ENCODE assay signal across 10 cellular contexts in the genomic region with DNA sequence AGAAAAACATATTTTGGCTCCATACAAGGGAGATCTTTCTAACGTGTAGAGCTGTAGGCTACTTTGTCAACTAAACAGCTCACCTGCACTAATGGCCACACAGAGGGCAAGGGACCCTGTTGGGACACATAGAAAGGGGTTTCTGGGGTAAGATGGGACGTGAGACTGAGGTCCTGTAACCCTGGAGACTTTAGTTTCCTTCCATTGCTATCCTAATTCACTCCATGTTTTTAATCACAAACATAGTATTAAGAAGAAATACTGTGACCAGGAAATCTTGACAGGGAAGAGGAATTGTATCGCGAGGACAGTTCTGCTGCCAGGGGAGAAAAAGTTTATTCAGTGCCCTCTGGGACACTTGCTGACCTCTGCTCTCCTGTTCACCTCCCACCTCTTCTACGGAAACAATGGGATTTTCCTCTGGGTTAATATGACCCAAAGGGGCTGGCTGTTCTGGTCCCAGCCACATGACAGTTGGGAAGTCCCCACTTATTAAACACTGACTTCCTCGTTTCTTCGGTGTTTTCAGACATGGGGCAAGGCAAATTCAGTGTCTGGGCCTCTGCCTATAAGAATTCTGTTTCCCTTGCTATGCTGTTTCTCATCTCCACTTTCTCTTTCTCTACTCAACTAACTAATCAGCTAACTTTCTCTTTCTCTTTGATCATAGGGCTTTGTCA.
DNase-seq lines count a peak whose midpoint lies in the region; ATAC-seq and TF ChIP-seq lines count a peak whose summit lies in the region.
"Had no signal": no experiment of that assay in that cellular context is flagged by ENCODE, and none has a peak within 500 bp of the region (broad histone marks: within the 10 kb centered on the region; RNA-seq: fewer than 3 reads in every experiment).

No MANE protein-coding gene starts in this region.

- H3K27ac Mint-ChIP-seq in activated CD4-positive, alpha-beta T cell treated with anti-CD3 and anti-CD28 coated beads for 36 hours, result no peak overlapping the region
- no peak overlapping the region for H3K27ac Mint-ChIP-seq in naive thymus-derived CD8-positive, alpha-beta T cell

- H3K4me3 Mint-ChIP-seq in activated CD4-positive, alpha-beta T cell treated with anti-CD3 and anti-CD28 coated beads for 36 hours, result no peak overlapping the region
- H3K4me3 Mint-ChIP-seq in naive thymus-derived CD8-positive, alpha-beta T cell, result no peak overlapping the region

- peak; percentile 98 for ATAC-seq in GM19351 (IDR thresholded peaks at IDR 0.05; ENCODE audit: unreplicated experiment)
- peak; percentile 97 for ATAC-seq in HG02840 (IDR thresholded peaks at IDR 0.05; ENCODE audit: low FRiP score, unreplicated experiment)
- ATAC-seq in HG03565 (IDR thresholded peaks at IDR 0.05; ENCODE audit: unreplicated experiment), result peak; percentile 97
- no peak for ATAC-seq in activated CD4-positive, alpha-beta T cell treated with anti-CD3 and anti-CD28 coated beads for 36 hours
- no peak for ATAC-seq in naive thymus-derived CD8-positive, alpha-beta T cell

- POLR2A ChIA-PET in GM10248 (lab: Yijun Ruan, JAX), result no interaction called here
- POLR2A ChIA-PET in activated CD4-positive, alpha-beta T cell treated with anti-CD3 and anti-CD28 coated beads for 36 hours (lab: Charles Lee), result no interaction called here
- POLR2A ChIA-PET in naive thymus-derived CD8-positive, alpha-beta T cell (lab: Charles Lee), result no interaction called here

- no peaks in the 10 kb centered on the region for H3K4me1 Mint-ChIP-seq in activated CD4-positive, alpha-beta T cell treated with anti-CD3 and anti-CD28 coated beads for 36 hours
- no peaks in the 10 kb centered on the region for H3K4me1 Mint-ChIP-seq in naive thymus-derived CD8-positive, alpha-beta T cell

- H3K9me3 Mint-ChIP-seq in activated CD4-positive, alpha-beta T cell treated with anti-CD3 and anti-CD28 coated beads for 36 hours (ENCODE audit: low read depth), result no peaks in the 10 kb centered on the region
- peaks cover 0 to 8% (median 0%) of the 10 kb centered on the region in 9 donors for H3K9me3 Mint-ChIP-seq in naive thymus-derived CD8-positive, alpha-beta T cell

- no peak for TF ChIP-seq CTCF in GM10248 (IDR thresholded peaks at IDR 0.05; ENCODE audit: control extremely low read depth, extremely low read depth, low read depth, missing control alignments)

- no peaks in the 10 kb centered on the region for H3K36me3 Mint-ChIP-seq in activated CD4-positive, alpha-beta T cell treated with anti-CD3 and anti-CD28 coated beads for 36 hours (ENCODE audit: low read depth)
- H3K36me3 Mint-ChIP-seq in naive thymus-derived CD8-positive, alpha-beta T cell, result no peaks in the 10 kb centered on the region

- H3K27me3 Mint-ChIP-seq in activated CD4-positive, alpha-beta T cell treated with anti-CD3 and anti-CD28 coated beads for 36 hours, result peaks cover 13% of the 10 kb centered on the region
- H3K27me3 Mint-ChIP-seq in naive thymus-derived CD8-positive, alpha-beta T cell, result peaks cover 0 to 50% (median 11%) of the 10 kb centered on the region in 5 donors

- peak; percentile 77 for DNase-seq in GM10248 (ENCODE audit: extremely low spot score)
- DNase-seq in LoVo (ENCODE audit: low spot score), result no peak
- no peak for DNase-seq in NCI-H526 (lab: John Stamatoyannopoulos, UW)
- DNase-seq in activated CD4-positive, alpha-beta T cell treated with anti-CD3 and anti-CD28 coated beads for 36 hours, result no peak
- no peak for DNase-seq in naive thymus-derived CD8-positive, alpha-beta T cell
- DNase-seq: ACHN, sigmoid colon had no signal

- intact Hi-C loops in activated CD4-positive, alpha-beta T cell treated with anti-CD3 and anti-CD28 coated beads for 36 hours (cut with DNase I, micrococcal nuclease), result no loop called here

- CTCF ChIA-PET in GM10248 (lab: Yijun Ruan, JAX), result interaction anchor here (1.1 to 2.7 kb wide), 5 partner anchors 10 to 105 kb away, joined by 3 to 11 read pairs (median 6); no protein-coding TSS in a partner anchor
- CTCF ChIA-PET in activated CD4-positive, alpha-beta T cell treated with anti-CD3 and anti-CD28 coated beads for 36 hours (lab: Charles Lee), result no interaction called here

Comparison
In these comparisons a context has a peak if more than half of its experiments do, and no peak if none do; other contexts are left out.
1. ATAC-seq: peak in GM19351 (single experiment), HG02840 (single experiment) and HG03565 (single experiment); none in activated CD4-positive, alpha-beta T cell treated with anti-CD3 and anti-CD28 coated beads for 36 hours (single experiment) and naive thymus-derived CD8-positive, alpha-beta T cell (0 of 2).